In genomic region chr1:70504821-70505193, GRCh38 we compare ENCODE assay signal across 9 cellular contexts.
A peak's percentile ranks its signal among the peaks of the same experiment; 100 is the strongest.
DNase-seq lines count a peak whose midpoint lies in the region; ATAC-seq and TF ChIP-seq lines count a peak whose summit lies in the region.
"Had no signal": no experiment of that assay in that cellular context is flagged by ENCODE, and none has a peak within 500 bp of the region (broad histone marks: within the 10 kb centered on the region; RNA-seq: fewer than 3 reads in every experiment).

No MANE protein-coding gene starts in this region.

- no peaks in the 10 kb centered on the region for H3K27me3 Mint-ChIP-seq in GM23338 (ENCODE audit: insufficient read depth, low read depth, poor library complexity)
- H3K27me3 Mint-ChIP-seq: brain had no signal

- no peak overlapping the region for H3K18ac ChIP-seq in IMR-90 (ENCODE audit: low read depth, low read length)

- H3K4me2 ChIP-seq in IMR-90 (ENCODE audit: low read depth, low read length) (no peak overlapping the region), GM23338 (no peak overlapping the region)

- no peaks in the 10 kb centered on the region for H4K20me1 ChIP-seq in IMR-90 (ENCODE audit: insufficient read depth, low read length)
- no peaks in the 10 kb centered on the region for H4K20me1 ChIP-seq in GM23338 (replicated peaks; ENCODE audit: insufficient read depth)

- H3K79me1 ChIP-seq in IMR-90 (ENCODE audit: low read depth in 1 of 2, low read length in 2 of 2) = no peaks in the 10 kb centered on the region

- POLR2A ChIA-PET in IMR-90 (lab: Charles Lee; ENCODE audit: unreplicated experiment) = interaction anchor here (0.7 kb wide), 1 partner anchor 411 kb away, joined by 4 read pairs; no protein-coding TSS in a partner anchor

- H3K79me2 ChIP-seq in GM23338 (replicated peaks; ENCODE audit: insufficient read depth) = no peaks in the 10 kb centered on the region

- peaks cover 8% of the 10 kb centered on the region for H3K4me1 Mint-ChIP-seq in GM23338

- no peaks in the 10 kb centered on the region for H3K9me1 ChIP-seq in IMR-90 (ENCODE audit: insufficient read depth, low read length)

- no peak overlapping the region for H4K5ac ChIP-seq in IMR-90 (ENCODE audit: low read depth, low read length)

- H3K9me3 Mint-ChIP-seq in GM23338 = no peaks in the 10 kb centered on the region
- H3K9me3 Mint-ChIP-seq: brain had no signal

- no peak overlapping the region for H3K14ac ChIP-seq in IMR-90 (replicated peaks; ENCODE audit: low read depth, low read length)

- no peak overlapping the region for H3K4me3 ChIP-seq in HFF-Myc (replicated peaks; ENCODE audit: low read depth, low read length)
- no peak overlapping the region for H3K4me3 ChIP-seq in IMR-90 (ENCODE audit: insufficient read depth, low read depth, low read length)
- no peak overlapping the region for H3K4me3 ChIP-seq in GM23338
- H3K4me3 ChIP-seq in adrenal gland = no peak overlapping the region

- H3K23ac ChIP-seq in IMR-90 (ENCODE audit: low read depth, low read length) = no peak overlapping the region

- no peak for TF ChIP-seq POLR2A in IMR-90 (IDR thresholded peaks at IDR 0.05; ENCODE audit: low read depth, low read length)
- no peak for TF ChIP-seq POLR2A in adrenal gland (IDR thresholded peaks at IDR 0.05)

- dilution Hi-C loops in IMR-90 (cut with HindIII; ENCODE audit: low sequenced_read_pairs, unreplicated experiment) = no loop called here

- no peaks in the 10 kb centered on the region for H3F3A ChIP-seq in GM23338 (replicated peaks; ENCODE audit: low read depth)

- no peak overlapping the region for H2AFZ ChIP-seq in IMR-90 (replicated peaks; ENCODE audit: low read length, poor library complexity)
- H2AFZ ChIP-seq in GM23338 = no peak overlapping the region

- H3K4me3 Mint-ChIP-seq in GM23338 = no peak overlapping the region
- H3K4me3 Mint-ChIP-seq: brain had no signal

- H3K27ac ChIP-seq in IMR-90 (ENCODE audit: insufficient read depth, low read length) (no peak overlapping the region), GM23338 (ENCODE audit: low read depth) (no peak overlapping the region), adrenal gland (no peak overlapping the region)

- H2BK5ac ChIP-seq in IMR-90 (ENCODE audit: low read depth, low read length, poor library complexity, severe bottlenecking) = no peak overlapping the region

- H2AK9ac ChIP-seq in IMR-90 (replicated peaks; ENCODE audit: low read depth, low read length, poor library complexity) = no peak overlapping the region

- H3K27me3 ChIP-seq in IMR-90 (ENCODE audit: control insufficient read depth, insufficient read depth, low read length) = peaks cover 3% of the 10 kb centered on the region; the same call in 1 of the 2 replicates
- no peaks in the 10 kb centered on the region for H3K27me3 ChIP-seq in GM23338 (ENCODE audit: insufficient read depth)
- no peaks in the 10 kb centered on the region for H3K27me3 ChIP-seq in adrenal gland

- DNase-seq in HFF-Myc (ENCODE audit: extremely low read depth, low read depth) (peak; percentile 29), IMR-90 (peak; percentile 18), myocyte (ENCODE audit: low read depth) (peak; percentile 40), NAMALWA (ENCODE audit: low spot score) (no peak), GM10266 (ENCODE audit: extremely low spot score) (no peak), GM23338 (ENCODE audit: low spot score) (no peak), adrenal gland (no peak)

- H3K9me3 ChIP-seq in IMR-90 (ENCODE audit: control insufficient read depth, insufficient read depth, low read length) (no peaks in the 10 kb centered on the region), adrenal gland (replicated peaks in 1 of 3) (no peaks in the 10 kb centered on the region)

- H4K91ac ChIP-seq in IMR-90 (ENCODE audit: insufficient read depth, low read depth, low read length) = no peak overlapping the region

- ATAC-seq in GM18867 (IDR thresholded peaks at IDR 0.05; ENCODE audit: unreplicated experiment) = peak; percentile 27
- peak; percentile 37 for ATAC-seq in IMR-90 (ENCODE audit: low read depth)
- ATAC-seq in GM23338 = no peak

- TF ChIP-seq CTCF in HFF-Myc (IDR thresholded peaks at IDR 0.05; ENCODE audit: low read depth, low read length, missing control alignments) (no peak), IMR-90 (conservative IDR thresholded peaks at IDR 0.05; ENCODE audit: low read depth, low read length) (no peak), GM10266 (IDR thresholded peaks at IDR 0.05; ENCODE audit: control insufficient read depth, insufficient read depth, low read depth, missing control alignments) (no peak), GM23338 (conservative IDR thresholded peaks at IDR 0.05; ENCODE audit: low read depth in 2 of 2) (no peak), adrenal gland (IDR thresholded peaks at IDR 0.05) (no peak)

- CTCF ChIA-PET in IMR-90 (lab: Yijun Ruan, JAX) = interaction anchor here (1.3 kb wide), 1 partner anchor 68 kb away, joined by 3 read pairs; no protein-coding TSS in a partner anchor

- no peak for TF ChIP-seq RAD21 in IMR-90 (IDR thresholded peaks at IDR 0.05; ENCODE audit: low read length)

- no peak overlapping the region for H2BK15ac ChIP-seq in IMR-90 (ENCODE audit: low read depth, low read length)

- H3K9me2 ChIP-seq in GM23338 (ENCODE audit: insufficient read depth) = no peaks in the 10 kb centered on the region

- in situ Hi-C loops in IMR-90 (cut with MboI; ENCODE audit: low sequenced_read_pairs) = no loop called here

- no peak overlapping the region for H2AK5ac ChIP-seq in IMR-90 (ENCODE audit: low read depth, low read length)

- H3K36me3 ChIP-seq in IMR-90 (ENCODE audit: control insufficient read depth, insufficient read depth, low read length) (no peaks in the 10 kb centered on the region), GM23338 (ENCODE audit: insufficient read depth) (no peaks in the 10 kb centered on the region), adrenal gland (replicated peaks in 1 of 2) (no peaks in the 10 kb centered on the region)

- intact Hi-C loops in IMR-90 (cut with micrococcal nuclease) = no loop called here
- intact Hi-C loops in adrenal gland (cut with DNase I) = loop anchor here in 1 of 2 donors (10.0 kb wide), 1 partner anchor 370 kb away; no protein-coding TSS in a partner anchor

- H4K8ac ChIP-seq in IMR-90 (ENCODE audit: low read depth in 2 of 2, low read length in 2 of 2) = no peak overlapping the region

- no peak overlapping the region for H2BK120ac ChIP-seq in IMR-90 (ENCODE audit: low read depth, low read length)

- no peak overlapping the region for H3K56ac ChIP-seq in IMR-90 (ENCODE audit: extremely low read depth, insufficient read depth, low read length)

- no peak overlapping the region for H2BK20ac ChIP-seq in IMR-90 (ENCODE audit: low read depth, low read length)

- WGBS in IMR-90 (ENCODE audit: extremely low coverage in 2 of 2, insufficient read length in 1 of 2), 2 experiments = no CpG with 5 or more reads among the region's 2 CpGs
- 48 to 59% (median 56%) methylated on average over 2 of the region's 2 CpGs for WGBS in adrenal gland, 4 donors

- H3K27ac Mint-ChIP-seq in GM23338 = no peak overlapping the region

- H3K36me3 Mint-ChIP-seq in GM23338 (ENCODE audit: low read depth) = no peaks in the 10 kb centered on the region
- H3K36me3 Mint-ChIP-seq: brain had no signal

- no TSS peak for BruUV-seq in IMR-90 (replicated peaks; lab: Mats Ljungman, UMichigan)

- no peak overlapping the region for H3K4ac ChIP-seq in IMR-90 (ENCODE audit: low read depth, low read length)

- no peak overlapping the region for H3K9ac ChIP-seq in IMR-90 (ENCODE audit: low read depth, low read length)

- H3K4me1 ChIP-seq in IMR-90 (ENCODE audit: control insufficient read depth, insufficient read depth, low read length) (no peaks in the 10 kb centered on the region), GM23338 (ENCODE audit: insufficient read depth) (no peaks in the 10 kb centered on the region), adrenal gland (replicated peaks in 1 of 2) (no peaks in the 10 kb centered on the region)

TF ChIP-seq in IMR-90, 13 proteins besides CTCF, POLR2A, EP300 and RAD21 (continues in another document):
- TF ChIP-seq RCOR1 (IDR thresholded peaks at IDR 0.05; ENCODE audit: insufficient replicate concordance, low read length) (no peak), MXI1 (IDR thresholded peaks at IDR 0.05; ENCODE audit: borderline replicate concordance, low read depth, low read length) (no peak), CEBPB (IDR thresholded peaks at IDR 0.05; ENCODE audit: low read depth, low read length) (no peak), BHLHE40 (IDR thresholded peaks at IDR 0.05; ENCODE audit: low read depth, low read length) (no peak), MAFK (IDR thresholded peaks at IDR 0.05; ENCODE audit: low read depth, low read length) (no peak), RFX5 (IDR thresholded peaks at IDR 0.05; ENCODE audit: low read depth, low read length) (no peak), MAZ (IDR thresholded peaks at IDR 0.05; ENCODE audit: borderline replicate concordance, low read depth, low read length) (no peak), NFE2L2 (IDR thresholded peaks at IDR 0.05; ENCODE audit: low read depth, low read length) (no peak)

TF ChIP-seq in GM23338, 12 proteins besides CTCF, POLR2A, EP300 and RAD21 (continues in another document):
- TF ChIP-seq EZH2 (IDR thresholded peaks at IDR 0.05; ENCODE audit: low read depth, unreplicated experiment) (no peak), EZH2phosphoT487 (IDR thresholded peaks at IDR 0.05; ENCODE audit: unreplicated experiment) (no peak), STAT1 (IDR thresholded peaks at IDR 0.05; ENCODE audit: unreplicated experiment) (no peak)

Comparison
In these comparisons a context has a peak if more than half of its experiments do, and no peak if none do; other contexts are left out.
1. DNase-seq: peak in HFF-Myc (single experiment), IMR-90 (single experiment) and myocyte (single experiment); none in NAMALWA (single experiment), GM10266 (single experiment), GM23338 (single experiment) and adrenal gland (0 of 7).